ENCODE assay signal across 9 cellular contexts in the genomic region with DNA sequence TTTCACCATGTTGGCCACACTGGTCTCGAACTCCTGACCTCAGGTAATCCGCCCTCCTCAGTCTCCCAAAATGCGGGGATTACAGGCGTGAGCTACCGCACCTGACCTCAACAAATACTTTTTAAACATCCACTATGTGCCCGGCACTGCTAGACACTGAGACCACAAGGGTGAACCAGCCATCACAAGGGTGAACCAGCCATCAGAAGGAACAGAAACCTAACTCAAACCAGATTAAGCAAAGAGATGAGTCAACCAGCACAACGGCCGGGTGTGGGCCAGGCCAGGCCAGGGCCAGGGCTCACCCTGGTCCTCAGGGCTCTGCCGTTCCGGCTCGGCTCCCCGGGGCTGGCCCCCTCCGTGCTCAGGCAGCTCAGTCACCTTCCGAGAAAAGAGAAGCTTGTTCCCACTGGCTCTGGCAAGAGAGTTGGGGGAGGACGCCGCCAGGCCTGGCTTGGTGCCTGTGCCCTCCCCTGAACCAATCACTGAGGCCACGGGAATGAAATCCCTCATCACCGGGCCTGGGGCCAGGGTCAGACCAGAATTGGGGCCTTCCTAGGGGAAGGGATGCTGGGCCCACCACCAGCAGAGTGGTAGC. TPM values are rescaled to one million over a fixed set of nuclear protein-coding genes. Genes with fewer than 3 reads are reported as not detected.
DNase-seq lines count a peak whose midpoint lies in the region; ATAC-seq and TF ChIP-seq lines count a peak whose summit lies in the region.
"Had no signal": no experiment of that assay in that cellular context is flagged by ENCODE, and none has a peak within 500 bp of the region (broad histone marks: within the 10 kb centered on the region; RNA-seq: fewer than 3 reads in every experiment).

No MANE protein-coding gene starts in this region.

- H3K4me3 ChIP-seq in BJ (ENCODE audit: low read depth, low read length) (no peak overlapping the region), GM23248 (no peak overlapping the region), colonic mucosa (no peak overlapping the region)

- H3K4me1 ChIP-seq in GM23248 (ENCODE audit: insufficient read depth) (0 out of 2 replicates have a peak, but pooled peaks cover 8% of the 10 kb centered on the region), colonic mucosa (no peaks in the 10 kb centered on the region)

- H3K79me2 ChIP-seq in GM23248 (ENCODE audit: insufficient read depth) = no peaks in the 10 kb centered on the region

- H3K27ac ChIP-seq in GM23248 = peak overlapping the region; percentile 38
- no peak overlapping the region for H3K27ac ChIP-seq in colonic mucosa

- no peak overlapping the region for H3K4me3 Mint-ChIP-seq in naive thymus-derived CD8-positive, alpha-beta T cell
- no peak overlapping the region for H3K4me3 Mint-ChIP-seq in activated CD4-positive, alpha-beta T cell treated with anti-CD3 and anti-CD28 coated beads, Interleukin-2, amount 10 ng/mL, durations not matched to agents 7 days and 5 days

- no peaks in the 10 kb centered on the region for H3F3A ChIP-seq in GM23248 (ENCODE audit: insufficient read depth)

- CTCF ChIA-PET in BJ (lab: Yijun Ruan, JAX) = interaction anchor here (1.3 to 9.1 kb wide), 5 partner anchors 10 to 78 kb away, joined by 4 to 202 read pairs (median 8); no protein-coding TSS in a partner anchor
- CTCF ChIA-PET in activated CD4-positive, alpha-beta T cell treated with anti-CD3 and anti-CD28 coated beads, Interleukin-2, amount 10 ng/mL, durations not matched to agents 7 days and 5 days (lab: Charles Lee) = interaction anchor here (0.7 to 7.0 kb wide), 2 partner anchors 14 to 31 kb away, joined by 5 to 67 read pairs; no protein-coding TSS in a partner anchor

- in situ Hi-C loops in GM23248 (cut with MboI) = no loop called here

- WGBS in GM23248 (ENCODE audit: low coverage in 1 of 2, low lambda C conversion rate in 2 of 2, missing lambda C conversion rate in 2 of 2), 2 experiments = 31 to 34% methylated on average over 18 of the region's 18 CpGs

- H3K9me2 ChIP-seq in GM23248 (ENCODE audit: insufficient read depth) = no peaks in the 10 kb centered on the region

- POLR2A ChIA-PET in BJ (lab: Charles Lee) = interaction anchor here (0.6 kb wide), 1 partner anchor 15 kb away, joined by 3 read pairs; no protein-coding TSS in a partner anchor
- POLR2A ChIA-PET in naive thymus-derived CD8-positive, alpha-beta T cell (lab: Charles Lee) = no interaction called here
- POLR2A ChIA-PET in activated CD4-positive, alpha-beta T cell treated with anti-CD3 and anti-CD28 coated beads, Interleukin-2, amount 10 ng/mL, durations not matched to agents 7 days and 5 days (lab: Charles Lee) = no interaction called here

- peaks cover 0 to 2% (median 0%) of the 10 kb centered on the region in 5 donors for H3K27me3 Mint-ChIP-seq in naive thymus-derived CD8-positive, alpha-beta T cell
- no peaks in the 10 kb centered on the region for H3K27me3 Mint-ChIP-seq in activated CD4-positive, alpha-beta T cell treated with anti-CD3 and anti-CD28 coated beads, Interleukin-2, amount 10 ng/mL, durations not matched to agents 7 days and 5 days

- H3K9ac ChIP-seq in GM23248 = 0 out of 2 replicates have a peak overlapping the region, but pooled peaks have one; percentile 18
- no peak overlapping the region for H3K9ac ChIP-seq in colonic mucosa (ENCODE audit: low read depth in 2 of 2, low read length in 2 of 2)

- DNase-seq in BJ (ENCODE audit: low read depth) (peak; percentile 23), GM23248 (peak; percentile 84), amniotic epithelial cell (ENCODE audit: low read depth) (peak; percentile 65), medulla oblongata (ENCODE audit: extremely low spot score) (peak; percentile 76), colonic mucosa (no peak)
- DNase-seq in naive thymus-derived CD8-positive, alpha-beta T cell = no peak
- no peak for DNase-seq in activated CD4-positive, alpha-beta T cell treated with anti-CD3 and anti-CD28 coated beads, Interleukin-2, amount 10 ng/mL, durations not matched to agents 7 days and 5 days
- DNase-seq in stimulated activated naive CD8-positive, alpha-beta T cell treated with anti-CD3 and anti-CD28 coated beads, Interleukin-15, Interleukin-2, amounts not matched to agents 100 U/mL and 50 U/mL, for 24 hours = no peak
- DNase-seq: COR-L47 had no signal

- H2AFZ ChIP-seq in GM23248 = peak overlapping the region; percentile 60

- intact Hi-C loops in colonic mucosa (cut with DNase I) = no loop called here

- no peaks in the 10 kb centered on the region for H4K20me1 ChIP-seq in GM23248 (ENCODE audit: insufficient read depth)

- no peak for TF ChIP-seq CTCF in BJ (IDR thresholded peaks at IDR 0.05; ENCODE audit: insufficient read depth, low read depth, low read length)
- no peak for TF ChIP-seq CTCF in colonic mucosa (IDR thresholded peaks at IDR 0.05)

- H3K4me1 Mint-ChIP-seq in naive thymus-derived CD8-positive, alpha-beta T cell = peaks cover 0 to 5% (median under 1%) of the 10 kb centered on the region in 4 donors
- peaks cover 5% of the 10 kb centered on the region for H3K4me1 Mint-ChIP-seq in activated CD4-positive, alpha-beta T cell treated with anti-CD3 and anti-CD28 coated beads, Interleukin-2, amount 10 ng/mL, durations not matched to agents 7 days and 5 days

- no peaks in the 10 kb centered on the region for H3K36me3 Mint-ChIP-seq in naive thymus-derived CD8-positive, alpha-beta T cell
- no peaks in the 10 kb centered on the region for H3K36me3 Mint-ChIP-seq in activated CD4-positive, alpha-beta T cell treated with anti-CD3 and anti-CD28 coated beads, Interleukin-2, amount 10 ng/mL, durations not matched to agents 7 days and 5 days (ENCODE audit: low read depth)

- no peaks in the 10 kb centered on the region for H3K9me3 Mint-ChIP-seq in naive thymus-derived CD8-positive, alpha-beta T cell
- no peaks in the 10 kb centered on the region for H3K9me3 Mint-ChIP-seq in activated CD4-positive, alpha-beta T cell treated with anti-CD3 and anti-CD28 coated beads, Interleukin-2, amount 10 ng/mL, durations not matched to agents 7 days and 5 days

- H3K27ac Mint-ChIP-seq in naive thymus-derived CD8-positive, alpha-beta T cell = no peak overlapping the region
- no peak overlapping the region for H3K27ac Mint-ChIP-seq in activated CD4-positive, alpha-beta T cell treated with anti-CD3 and anti-CD28 coated beads, Interleukin-2, amount 10 ng/mL, durations not matched to agents 7 days and 5 days

- H3K36me3 ChIP-seq in BJ (ENCODE audit: control insufficient read depth, insufficient read depth, low read length) (no peaks in the 10 kb centered on the region), GM23248 (ENCODE audit: low read depth) (no peaks in the 10 kb centered on the region), colonic mucosa (no peaks in the 10 kb centered on the region)

- H3K27me3 ChIP-seq in BJ (ENCODE audit: control insufficient read depth, insufficient read depth, low read length) (no peaks in the 10 kb centered on the region), GM23248 (replicated peaks; ENCODE audit: insufficient read depth) (no peaks in the 10 kb centered on the region), colonic mucosa (no peaks in the 10 kb centered on the region)

- H3K9me3 ChIP-seq in GM23248 (ENCODE audit: low read depth) (no peaks in the 10 kb centered on the region), colonic mucosa (no peaks in the 10 kb centered on the region)

- ATAC-seq in naive thymus-derived CD8-positive, alpha-beta T cell = no peak
- no peak for ATAC-seq in stimulated activated naive CD8-positive, alpha-beta T cell treated with anti-CD3 and anti-CD28 coated beads, Interleukin-15, Interleukin-2, amounts not matched to agents 100 U/mL and 50 U/mL, for 24 hours

- H3K4me2 ChIP-seq in GM23248 (ENCODE audit: unreplicated experiment) = peak overlapping the region; percentile 26

RNA-seq across cellular contexts. Expression of gene TEX44, which starts 4.4 kb away (rescaled TPM):
- polyA plus RNA-seq in BJ (2011; rRNA removed) (not detected in 2 replicates), GM23248 (2016; fragmentation: Nextera tagmentation; extraction: Ambion mirVana) (not detected in 2 replicates)
- polyA minus RNA-seq in BJ (2011; rRNA and poly(A)+ RNA removed) = not detected in 2 replicates
- total RNA-seq in GM23248 (2014; rRNA removed; shearing (Covaris generic)) = not detected in 2 replicates
- total RNA-seq in colonic mucosa = not detected
- total RNA-seq in naive thymus-derived CD8-positive, alpha-beta T cell = not detected
- polyA plus RNA-seq in naive thymus-derived CD8-positive, alpha-beta T cell = not detected
- not detected for total RNA-seq in activated CD4-positive, alpha-beta T cell treated with anti-CD3 and anti-CD28 coated beads, Interleukin-2, amount 10 ng/mL, durations not matched to agents 7 days and 5 days

Comparison
In these comparisons a context has a peak if more than half of its experiments do, and no peak if none do; other contexts are left out.
1. DNase-seq: peak in BJ (single experiment), GM23248 (single experiment), amniotic epithelial cell (single experiment) and medulla oblongata (single experiment); none in colonic mucosa (single experiment), naive thymus-derived CD8-positive, alpha-beta T cell (0 of 10), activated CD4-positive, alpha-beta T cell treated with anti-CD3 and anti-CD28 coated beads, Interleukin-2, amount 10 ng/mL, durations not matched to agents 7 days and 5 days (single experiment) and stimulated activated naive CD8-positive, alpha-beta T cell treated with anti-CD3 and anti-CD28 coated beads, Interleukin-15, Interleukin-2, amounts not matched to agents 100 U/mL and 50 U/mL, for 24 hours (single experiment).